8 cellular contexts compared by ENCODE assay signal in genomic region chr12:106303202-106303820, GRCh38. TPM values are rescaled to one million over a fixed set of nuclear protein-coding genes. Genes with fewer than 3 reads are reported as not detected.
DNase-seq lines count a peak whose midpoint lies in the region; ATAC-seq and TF ChIP-seq lines count a peak whose summit lies in the region.

No MANE protein-coding gene starts in this region.

- H3K4me3 Mint-ChIP-seq in activated T-cell treated with anti-CD3 and anti-CD28 coated beads, Interleukin-2, amount 50 U/mL, for 72 hours: peak overlapping the region; percentile 92 to 96

- no peaks in the 10 kb centered on the region for H3K27me3 Mint-ChIP-seq in activated T-cell treated with anti-CD3 and anti-CD28 coated beads, Interleukin-2, amount 50 U/mL, for 72 hours (ENCODE audit: low read depth)

- no peaks in the 10 kb centered on the region for H3K9me2 ChIP-seq in PC-3 (replicated peaks; ENCODE audit: low read length)

- ATAC-seq in HG03439 (IDR thresholded peaks at IDR 0.05; ENCODE audit: unreplicated experiment) (peak; percentile 18), PC-3 (peak; percentile 43)
- peak; percentile 60 to 62 for ATAC-seq in activated T-cell treated with anti-CD3 and anti-CD28 coated beads, Interleukin-2, amount 50 U/mL, for 72 hours (replicated peaks in 1 of 2)

- no peaks in the 10 kb centered on the region for H3K36me3 ChIP-seq in GM06990 (ENCODE audit: control insufficient read depth, insufficient read depth, low read length)
- H3K36me3 ChIP-seq in PC-3 (ENCODE audit: low read depth, low read length): no peaks in the 10 kb centered on the region
- peaks cover 0 to 4% (median 0%) of the 10 kb centered on the region in 4 donors for H3K36me3 ChIP-seq in esophagus muscularis mucosa

- CTCF ChIA-PET in PC-3 (lab: Charles Lee): no interaction called here

- peak overlapping the region; percentile 85 for H3K4me2 ChIP-seq in PC-3 (ENCODE audit: low read length)

- peaks cover 59% of the 10 kb centered on the region for H3K4me1 Mint-ChIP-seq in activated T-cell treated with anti-CD3 and anti-CD28 coated beads, Interleukin-2, amount 50 U/mL, for 72 hours (ENCODE audit: low read depth)

- H3K9me3 Mint-ChIP-seq in activated T-cell treated with anti-CD3 and anti-CD28 coated beads, Interleukin-2, amount 50 U/mL, for 72 hours: no peaks in the 10 kb centered on the region

- no peak for TF ChIP-seq POLR2A in esophagus muscularis mucosa (IDR thresholded peaks at IDR 0.05; ENCODE audit: low read depth)

- H3K36me3 Mint-ChIP-seq in activated T-cell treated with anti-CD3 and anti-CD28 coated beads, Interleukin-2, amount 50 U/mL, for 72 hours (ENCODE audit: insufficient read depth in 2 of 2): no peaks in the 10 kb centered on the region

- BruUV-seq in PC-3 (replicated peaks; lab: Mats Ljungman, UMichigan): no TSS peak

- no peaks in the 10 kb centered on the region for H4K20me1 ChIP-seq in PC-3 (ENCODE audit: low read length)

- peak overlapping the region; percentile 95 for H3K9ac ChIP-seq in PC-3 (ENCODE audit: low read length)

- H3K9me3 ChIP-seq in PC-3 (ENCODE audit: low read length): no peaks in the 10 kb centered on the region
- H3K9me3 ChIP-seq in esophagus muscularis mucosa: no peaks in the 10 kb centered on the region

- POLR2A ChIA-PET in PC-3 (lab: Charles Lee; ENCODE audit: unreplicated experiment): interaction anchor here (0.6 kb wide), 1 partner anchor 175 kb away, joined by 3 read pairs; no protein-coding TSS in a partner anchor

- no peaks in the 10 kb centered on the region for H3K27me3 ChIP-seq in GM06990 (replicated peaks; ENCODE audit: control insufficient read depth, insufficient read depth, low read length)
- H3K27me3 ChIP-seq in PC-3 (ENCODE audit: low read length): no peaks in the 10 kb centered on the region
- H3K27me3 ChIP-seq in esophagus muscularis mucosa: no peaks in the 10 kb centered on the region

- H3K27ac ChIP-seq in PC-3 (ENCODE audit: low read length) (peak overlapping the region; percentile 84), esophagus muscularis mucosa (replicated peaks in 1 of 4) (peak overlapping the region; percentile 87 to 97 (median 97))

- intact Hi-C loops in PC-3 (cut with micrococcal nuclease): no loop called here
- intact Hi-C loops in esophagus muscularis mucosa (cut with DNase I): loop anchor here (5.0 kb wide), 2 partner anchors 54 to 56 kb away; partner anchors contain the start of genes CKAP4 and POLR3B

- peak overlapping the region; percentile 95 for H2AFZ ChIP-seq in PC-3 (ENCODE audit: low read length)

- peak; percentile 61 for DNase-seq in GM06990 (ENCODE audit: extremely low read depth, insufficient read length)
- DNase-seq in PC-3: peak; percentile 67
- DNase-seq in activated T-cell treated with anti-CD3 and anti-CD28 coated beads, Interleukin-2, amount 50 U/mL, for 72 hours: peak; percentile 85 to 86
- peak; percentile 96 for DNase-seq in esophagus muscularis mucosa (ENCODE audit: extremely low spot score)
- peak; percentile 74 for DNase-seq in myocyte (ENCODE audit: low read depth)
- DNase-seq in stimulated activated CD8-positive, alpha-beta memory T cell treated with anti-CD3 and anti-CD28 coated beads, Interleukin-7, amount 100 ng/mL, for 24 hours (ENCODE audit: low read depth): peak; percentile 41
- DNase-seq in NCI-H446 treated with DMSO at 0.1 percent for 48 hours (lab: John Stamatoyannopoulos, UW): no peak

- TF ChIP-seq EP300 in esophagus muscularis mucosa (IDR thresholded peaks at IDR 0.05): no peak

- peak overlapping the region; percentile 67 for H3K27ac Mint-ChIP-seq in activated T-cell treated with anti-CD3 and anti-CD28 coated beads, Interleukin-2, amount 50 U/mL, for 72 hours

- H3K4me3 ChIP-seq in GM06990 (replicated peaks; ENCODE audit: low read depth, low read length): peak overlapping the region; percentile 93
- peak overlapping the region; percentile 80 for H3K4me3 ChIP-seq in PC-3 (ENCODE audit: low read length)
- peak overlapping the region; percentile 83 to 97 (median 94) for H3K4me3 ChIP-seq in esophagus muscularis mucosa

- peak; percentile 15 for TF ChIP-seq CTCF in GM06990 (IDR thresholded peaks at IDR 0.05; ENCODE audit: insufficient read depth, low read length, poor library complexity, severe bottlenecking)
- TF ChIP-seq CTCF in PC-3 (conservative IDR thresholded peaks at IDR 0.05; ENCODE audit: low read depth, low read length): no peak
- TF ChIP-seq CTCF in esophagus muscularis mucosa (IDR thresholded peaks at IDR 0.05): peak in 2 of 3 experiments; percentile 7 to 15

- no peaks in the 10 kb centered on the region for H3F3A ChIP-seq in PC-3 (ENCODE audit: low read length, unreplicated experiment)

- peaks cover 48% of the 10 kb centered on the region for H3K4me1 ChIP-seq in PC-3 (ENCODE audit: insufficient read depth, low read length)
- H3K4me1 ChIP-seq in esophagus muscularis mucosa: peaks cover 54 to 74% (median 66%) of the 10 kb centered on the region in 4 donors

- H3K79me2 ChIP-seq in PC-3 (ENCODE audit: low read length): no peaks in the 10 kb centered on the region

- WGBS in esophagus muscularis mucosa: 8% methylated on average over 13 of the region's 28 CpGs

RNA-seq across cellular contexts. Expression of gene TCP11L2, which starts 0.8 kb away (rescaled TPM):
- 10.1 and 12.1 TPM in 2 replicates for total RNA-seq in PC-3 (2014; rRNA removed)
- total RNA-seq in activated T-cell treated with anti-CD3 and anti-CD28 coated beads, Interleukin-2, amount 50 U/mL, for 72 hours: 10 to 100 TPM; 23.9 to 30.1 TPM
- total RNA-seq in esophagus muscularis mucosa: 10 to 100 TPM; 32.1 to 52.3 (median 39.5) TPM
- total RNA-seq in myocyte: 13.4 and 14.8 TPM in 2 replicates
- 12.1 TPM for polyA plus RNA-seq in myocyte (2012)

RNA-seq across cellular contexts. Expression of gene POLR3B, which starts 54.2 kb away (rescaled TPM):
- total RNA-seq in PC-3 (2014; rRNA removed) (23.4 and 24.3 TPM in 2 replicates), esophagus muscularis mucosa (1 to 10 TPM; 4.2 to 6.1 (median 5.3) TPM), myocyte (11.4 and 13.8 TPM in 2 replicates)
- 1 to 10 TPM; 5.9 to 9.6 TPM for total RNA-seq in activated T-cell treated with anti-CD3 and anti-CD28 coated beads, Interleukin-2, amount 50 U/mL, for 72 hours
- polyA plus RNA-seq in myocyte (2012): 5.0 TPM

RNA-seq across cellular contexts. Expression of gene CKAP4, which starts 55.5 kb away (rescaled TPM):
- total RNA-seq in PC-3 (2014; rRNA removed): 76.3 and 99.1 TPM in 2 replicates
- total RNA-seq in activated T-cell treated with anti-CD3 and anti-CD28 coated beads, Interleukin-2, amount 50 U/mL, for 72 hours: 10 to 100 TPM; 12.0 to 14.2 TPM
- 10 to 100 TPM; 28.7 to 51.6 (median 38.8) TPM for total RNA-seq in esophagus muscularis mucosa
- 76.2 and 86.8 TPM in 2 replicates for total RNA-seq in myocyte
- polyA plus RNA-seq in myocyte (2012): 185 TPM
